In the genomic region with DNA sequence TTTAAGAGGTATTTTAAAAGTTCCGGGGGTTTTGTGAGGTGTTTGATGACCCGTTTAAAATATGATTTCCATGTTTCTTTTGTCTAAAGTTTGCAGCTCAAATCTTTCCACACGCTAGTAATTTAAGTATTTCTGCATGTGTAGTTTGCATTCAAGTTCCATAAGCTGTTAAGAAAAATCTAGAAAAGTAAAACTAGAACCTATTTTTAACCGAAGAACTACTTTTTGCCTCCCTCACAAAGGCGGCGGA, we compare ENCODE assay signal across 8 cellular contexts. TPM values are rescaled to one million over a fixed set of nuclear protein-coding genes. Genes with fewer than 3 reads are reported as not detected.
DNase-seq lines count a peak whose midpoint lies in the region; ATAC-seq, FAIRE-seq and TF ChIP-seq lines count a peak whose summit lies in the region.

No MANE protein-coding gene starts in this region.

- no TSS peak for BruUV-seq in endothelial cell of umbilical vein (replicated peaks; lab: Mats Ljungman, UMichigan)

- H3K9me3 ChIP-seq in MG63: no peaks in the 10 kb centered on the region
- no peaks in the 10 kb centered on the region for H3K9me3 ChIP-seq in endothelial cell of umbilical vein (replicated peaks; ENCODE audit: control insufficient read depth, insufficient read depth, low read length)
- H3K9me3 ChIP-seq in neuron (ENCODE audit: low read length): no peaks in the 10 kb centered on the region

- peaks cover 45% of the 10 kb centered on the region for H3K36me3 ChIP-seq in MG63
- peaks cover 5 to 14% of the 10 kb centered on the region in 2 experiments for H3K36me3 ChIP-seq in endothelial cell of umbilical vein (ENCODE audit: control insufficient read depth in 2 of 2, extremely low read depth in 1 of 2, insufficient read depth in 2 of 2, low read length in 2 of 2)
- peaks cover 26% of the 10 kb centered on the region for H3K36me3 ChIP-seq in neuron (ENCODE audit: insufficient read depth, low read length)

- peak overlapping the region; percentile 95 for H3K9ac ChIP-seq in endothelial cell of umbilical vein (replicated peaks; ENCODE audit: extremely low read depth, insufficient read depth, low read length)

- H3K79me2 ChIP-seq in endothelial cell of umbilical vein (ENCODE audit: control insufficient read depth, insufficient read depth, low read length): peaks cover 66% of the 10 kb centered on the region

- CTCF ChIA-PET in endothelial cell of umbilical vein (lab: Charles Lee): interaction anchor here (1.0 to 13.9 kb wide), 6 partner anchors 10 to 74 kb away, joined by 3 to 247 read pairs (median 7); no protein-coding TSS in a partner anchor

- H2AFZ ChIP-seq in endothelial cell of umbilical vein (ENCODE audit: low read depth, low read length) (no peak overlapping the region), neuron (ENCODE audit: low read depth, low read length) (no peak overlapping the region)

- intact Hi-C loops in endothelial cell of umbilical vein (cut with micrococcal nuclease): loop anchor here (5.0 kb wide), 1 partner anchor 41 kb away; no protein-coding TSS in a partner anchor

- H3K4me1 ChIP-seq in endothelial cell of umbilical vein (ENCODE audit: control insufficient read depth, extremely low read depth, insufficient read depth, low read length) (peaks cover 32% of the 10 kb centered on the region), neuron (ENCODE audit: insufficient read depth, low read length) (peaks cover 17% of the 10 kb centered on the region)

- H3K9me1 ChIP-seq in endothelial cell of umbilical vein (replicated peaks; ENCODE audit: control insufficient read depth, extremely low read depth, insufficient read depth, low read length): no peaks in the 10 kb centered on the region

- dilution Hi-C loops in endothelial cell of umbilical vein (cut with MboI; ENCODE audit: extremely low pct_ligation_motif_present, low sequenced_read_pairs): no loop called here

- peak; percentile 66 for FAIRE-seq in endothelial cell of umbilical vein (lab: Jason Lieb, UNC)

- POLR2A ChIA-PET in endothelial cell of umbilical vein (lab: Charles Lee): interaction anchor here (0.6 to 13.9 kb wide), 25 partner anchors 9 to 171 kb away, joined by 3 to 283 read pairs (median 8); a partner anchor contains a TSS

- H3K4me3 ChIP-seq in AG09309 (ENCODE audit: control insufficient read depth, low read depth, low read length) (peak overlapping the region; percentile 74), MG63 (peak overlapping the region; percentile 87), endothelial cell of umbilical vein (replicated peaks in 1 of 3; ENCODE audit: insufficient read depth in 1 of 3, low read depth in 1 of 3, low read length in 3 of 3) (peak overlapping the region in 2 of 3 experiments; percentile 48 to 91), neuron (ENCODE audit: low read length) (peak overlapping the region; percentile 80)

- no peak for TF ChIP-seq POLR2A in endothelial cell of umbilical vein (IDR thresholded peaks at IDR 0.05; ENCODE audit: low read depth, low read length)

- ATAC-seq in HG02642 (IDR thresholded peaks at IDR 0.05; ENCODE audit: poor library complexity, unreplicated experiment) (no peak), GM18867 (IDR thresholded peaks at IDR 0.05; ENCODE audit: unreplicated experiment) (no peak), HG02884 (IDR thresholded peaks at IDR 0.05; ENCODE audit: unreplicated experiment) (no peak)

- H3K4me2 ChIP-seq in endothelial cell of umbilical vein (ENCODE audit: insufficient read depth, low read length): peak overlapping the region; percentile 90

- DNase-seq in AG09309 (ENCODE audit: low read depth) (no peak), MG63 (no peak), endothelial cell of umbilical vein (ENCODE audit: low read depth, low spot score) (no peak), anterior cingulate cortex (lab: John Stamatoyannopoulos, UW) (no peak)

- TF ChIP-seq CTCF in AG09309 (IDR thresholded peaks at IDR 0.05; ENCODE audit: control insufficient read depth, insufficient read depth, low read depth, low read length, missing control alignments) (no peak), endothelial cell of umbilical vein (IDR thresholded peaks at IDR 0.05; ENCODE audit: extremely low read depth in 1 of 2, insufficient read depth in 1 of 2, low read depth in 1 of 2, low read length in 2 of 2) (no peak)

- H3K27ac ChIP-seq in endothelial cell of umbilical vein (ENCODE audit: insufficient read depth, low read depth, low read length): peak overlapping the region; percentile 89

- H3K27me3 ChIP-seq in MG63: no peaks in the 10 kb centered on the region
- H3K27me3 ChIP-seq in endothelial cell of umbilical vein (ENCODE audit: control insufficient read depth in 2 of 2, insufficient read depth in 2 of 2, low read length in 2 of 2): no peaks in the 10 kb centered on the region
- H3K27me3 ChIP-seq in neuron (ENCODE audit: insufficient read depth, low read length): no peaks in the 10 kb centered on the region

- peaks cover 11% of the 10 kb centered on the region for H4K20me1 ChIP-seq in endothelial cell of umbilical vein (replicated peaks; ENCODE audit: control insufficient read depth, extremely low read depth, insufficient read depth, low read length)

TF ChIP-seq in endothelial cell of umbilical vein, 7 proteins besides CTCF, POLR2A, EP300 and RAD21:
- TF ChIP-seq FOS (IDR thresholded peaks at IDR 0.05; ENCODE audit: borderline replicate concordance, insufficient read depth, low read length): no peak
- no peak for TF ChIP-seq POLR2AphosphoS5 (IDR thresholded peaks at IDR 0.05; ENCODE audit: insufficient read depth, low read depth, low read length)

RNA-seq across cellular contexts. Expression of a gene that starts 0.2 kb away (rescaled TPM):
- total RNA-seq in MG63 (2014; rRNA removed; shearing (Covaris generic); ENCODE audit: low replicate concordance): 258 and 283 TPM in 2 replicates
- total RNA-seq in endothelial cell of umbilical vein: 7,529 and 7,700 TPM in 2 replicates
- 394 and 491 TPM in 2 replicates for polyA plus RNA-seq in endothelial cell of umbilical vein
- polyA plus RNA-seq in endothelial cell of umbilical vein (2011; cell fraction: cytosol; rRNA removed): 47.1 and 87.3 TPM in 2 replicates
- polyA plus RNA-seq in endothelial cell of umbilical vein (2011; cell fraction: nucleus; rRNA removed): 5,514 and 5,703 TPM in 2 replicates
- polyA plus RNA-seq in endothelial cell of umbilical vein (2012): 638 and 920 TPM in 2 replicates
- 8,330 and 9,132 TPM in 2 replicates for polyA minus RNA-seq in endothelial cell of umbilical vein
- 1,996 TPM for polyA minus RNA-seq in endothelial cell of umbilical vein (2011; cell fraction: cytosol; rRNA and poly(A)+ RNA removed)
- polyA minus RNA-seq in endothelial cell of umbilical vein (2011; cell fraction: nucleus; rRNA and poly(A)+ RNA removed): 28,697 and 33,573 TPM in 2 replicates

RNA-seq across cellular contexts. Expression of a gene that starts 26.2 kb away (rescaled TPM):
- total RNA-seq in MG63 (2014; rRNA removed; shearing (Covaris generic); ENCODE audit: low replicate concordance): 50.1 and 56.3 TPM in 2 replicates
- 88.2 and 88.7 TPM in 2 replicates for total RNA-seq in endothelial cell of umbilical vein
- 126 and 153 TPM in 2 replicates for polyA plus RNA-seq in endothelial cell of umbilical vein
- polyA plus RNA-seq in endothelial cell of umbilical vein (2011; cell fraction: cytosol; rRNA removed): 95.1 and 111 TPM in 2 replicates
- 143 and 176 TPM in 2 replicates for polyA plus RNA-seq in endothelial cell of umbilical vein (2011; cell fraction: nucleus; rRNA removed)
- polyA plus RNA-seq in endothelial cell of umbilical vein (2012): 53.3 and 68.2 TPM in 2 replicates
- 50.9 and 74.3 TPM in 2 replicates for polyA minus RNA-seq in endothelial cell of umbilical vein
- polyA minus RNA-seq in endothelial cell of umbilical vein (2011; cell fraction: cytosol; rRNA and poly(A)+ RNA removed): 57.2 TPM
- polyA minus RNA-seq in endothelial cell of umbilical vein (2011; cell fraction: nucleus; rRNA and poly(A)+ RNA removed): 38.2 and 51.4 TPM in 2 replicates

RNA-seq across cellular contexts. Expression of a gene that starts 59.5 kb away (rescaled TPM):
- 109 and 124 TPM in 2 replicates for total RNA-seq in MG63 (2014; rRNA removed; shearing (Covaris generic); ENCODE audit: low replicate concordance)
- total RNA-seq in endothelial cell of umbilical vein: 120 and 121 TPM in 2 replicates
- 209 and 225 TPM in 2 replicates for polyA plus RNA-seq in endothelial cell of umbilical vein
- polyA plus RNA-seq in endothelial cell of umbilical vein (2011; cell fraction: cytosol; rRNA removed): 92.6 and 135 TPM in 2 replicates
- polyA plus RNA-seq in endothelial cell of umbilical vein (2011; cell fraction: nucleus; rRNA removed): 799 and 904 TPM in 2 replicates
- polyA plus RNA-seq in endothelial cell of umbilical vein (2012): 108 and 232 TPM in 2 replicates
- polyA minus RNA-seq in endothelial cell of umbilical vein: 44.1 and 70.6 TPM in 2 replicates
- polyA minus RNA-seq in endothelial cell of umbilical vein (2011; cell fraction: cytosol; rRNA and poly(A)+ RNA removed): 8.5 TPM
- polyA minus RNA-seq in endothelial cell of umbilical vein (2011; cell fraction: nucleus; rRNA and poly(A)+ RNA removed): 104 and 152 TPM in 2 replicates

Comparison
In these comparisons a context has a peak if more than half of its experiments do, and no peak if none do; other contexts are left out.
1. RNA of a gene that starts 0.2 kb away (total RNA-seq): 7,529 to 7,700 TPM in endothelial cell of umbilical vein; 258 to 283 TPM in MG63; every median in the first group is over 10 times any median in the second.
2. Peak in every context shown above with its lines, with median percentiles within 50 percentile points of each other: H3K4me3 ChIP-seq.